ENCODE assay signal across 1 cellular context in the genomic region with DNA sequence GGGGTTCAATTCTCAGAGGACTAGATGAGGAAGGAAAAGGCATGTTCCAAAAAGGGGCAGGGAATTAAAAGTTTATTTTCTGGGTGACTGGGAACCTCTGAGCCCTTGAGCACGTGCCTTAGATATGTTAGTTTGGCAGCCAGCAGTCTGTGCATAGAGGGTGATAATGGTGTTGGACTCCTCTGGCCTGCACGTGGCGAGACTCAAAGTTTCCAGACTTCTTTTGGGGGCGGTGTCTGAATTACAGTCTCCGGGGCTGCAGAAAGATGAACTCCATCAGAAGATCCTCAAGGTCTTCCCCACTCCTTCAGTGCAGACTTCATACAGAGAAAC.
A peak's percentile ranks its signal among the peaks of the same experiment; 100 is the strongest.
TF ChIP-seq lines count a peak whose summit lies in the region.

No MANE protein-coding gene starts in this region.

TF ChIP-seq in K562, 482 proteins besides CTCF, POLR2A, EP300 and RAD21 (continued from another document):
- TF ChIP-seq TGIF2 (CRISPR knock-in tag; IDR thresholded peaks at IDR 0.05) (no peak), ZNF3 (CRISPR knock-in tag; IDR thresholded peaks at IDR 0.05) (no peak), HNRNPH1 (optimal IDR thresholded peaks at IDR 0.05; ENCODE audit: low read depth, low read length) (no peak), EWSR1 (IDR thresholded peaks at IDR 0.05; ENCODE audit: borderline replicate concordance, low read depth, partially characterized antibody) (no peak), HDAC2 (IDR thresholded peaks at IDR 0.05) (0 out of 2 replicates have a peak, but pooled peaks have one; percentile 30), BCOR (IDR thresholded peaks at IDR 0.05) (no peak), PCBP1 (IDR thresholded peaks at IDR 0.05; ENCODE audit: low read depth, low read length, poor library complexity, severe bottlenecking) (no peak), FOXK1 (CRISPR knock-in tag; IDR thresholded peaks at IDR 0.05; ENCODE audit: borderline replicate concordance) (no peak), TAF15 (IDR thresholded peaks at IDR 0.05; ENCODE audit: low read depth, low read length) (no peak), NUFIP1 (IDR thresholded peaks at IDR 0.05; ENCODE audit: partially characterized antibody) (no peak), NFE2 (IDR thresholded peaks at IDR 0.05; ENCODE audit: low read depth) (no peak), ZNF133 (CRISPR knock-in tag; IDR thresholded peaks at IDR 0.05) (no peak), TCFL5 (CRISPR knock-in tag; conservative IDR thresholded peaks at IDR 0.05) (no peak), RFX5 (IDR thresholded peaks at IDR 0.05; ENCODE audit: low read depth, low read length) (no peak), TCF7L2 (IDR thresholded peaks at IDR 0.05; ENCODE audit: low read depth, low read length) (no peak), ZNF253 (CRISPR knock-in tag; conservative IDR thresholded peaks at IDR 0.05) (no peak), TARDBP (IDR thresholded peaks at IDR 0.05) (no peak), NCOA4 (IDR thresholded peaks at IDR 0.05; ENCODE audit: partially characterized antibody) (no peak), PRMT5 (CRISPR knock-in tag; IDR thresholded peaks at IDR 0.05) (no peak), IRF2 (CRISPR knock-in tag; IDR thresholded peaks at IDR 0.05) (no peak), SMARCA5 (IDR thresholded peaks at IDR 0.05) (no peak)
- TF ChIP-seq, protein P1, sequence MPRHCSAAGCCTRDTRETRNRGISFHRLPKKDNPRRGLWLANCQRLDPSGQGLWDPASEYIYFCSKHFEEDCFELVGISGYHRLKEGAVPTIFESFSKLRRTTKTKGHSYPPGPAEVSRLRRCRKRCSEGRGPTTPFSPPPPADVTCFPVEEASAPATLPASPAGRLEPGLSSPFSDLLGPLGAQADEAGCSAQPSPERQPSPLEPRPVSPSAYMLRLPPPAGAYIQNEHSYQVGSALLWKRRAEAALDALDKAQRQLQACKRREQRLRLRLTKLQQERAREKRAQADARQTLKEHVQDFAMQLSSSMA (CRISPR knock-in tag; IDR thresholded peaks at IDR 0.05), result no peak
- TF ChIP-seq, protein P2, sequence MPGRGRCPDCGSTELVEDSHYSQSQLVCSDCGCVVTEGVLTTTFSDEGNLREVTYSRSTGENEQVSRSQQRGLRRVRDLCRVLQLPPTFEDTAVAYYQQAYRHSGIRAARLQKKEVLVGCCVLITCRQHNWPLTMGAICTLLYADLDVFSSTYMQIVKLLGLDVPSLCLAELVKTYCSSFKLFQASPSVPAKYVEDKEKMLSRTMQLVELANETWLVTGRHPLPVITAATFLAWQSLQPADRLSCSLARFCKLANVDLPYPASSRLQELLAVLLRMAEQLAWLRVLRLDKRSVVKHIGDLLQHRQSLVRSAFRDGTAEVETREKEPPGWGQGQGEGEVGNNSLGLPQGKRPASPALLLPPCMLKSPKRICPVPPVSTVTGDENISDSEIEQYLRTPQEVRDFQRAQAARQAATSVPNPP (IDR thresholded peaks at IDR 0.05; ENCODE audit: borderline replicate concordance, insufficient read depth, insufficient read length), result no peak
- TF ChIP-seq, protein P3, sequence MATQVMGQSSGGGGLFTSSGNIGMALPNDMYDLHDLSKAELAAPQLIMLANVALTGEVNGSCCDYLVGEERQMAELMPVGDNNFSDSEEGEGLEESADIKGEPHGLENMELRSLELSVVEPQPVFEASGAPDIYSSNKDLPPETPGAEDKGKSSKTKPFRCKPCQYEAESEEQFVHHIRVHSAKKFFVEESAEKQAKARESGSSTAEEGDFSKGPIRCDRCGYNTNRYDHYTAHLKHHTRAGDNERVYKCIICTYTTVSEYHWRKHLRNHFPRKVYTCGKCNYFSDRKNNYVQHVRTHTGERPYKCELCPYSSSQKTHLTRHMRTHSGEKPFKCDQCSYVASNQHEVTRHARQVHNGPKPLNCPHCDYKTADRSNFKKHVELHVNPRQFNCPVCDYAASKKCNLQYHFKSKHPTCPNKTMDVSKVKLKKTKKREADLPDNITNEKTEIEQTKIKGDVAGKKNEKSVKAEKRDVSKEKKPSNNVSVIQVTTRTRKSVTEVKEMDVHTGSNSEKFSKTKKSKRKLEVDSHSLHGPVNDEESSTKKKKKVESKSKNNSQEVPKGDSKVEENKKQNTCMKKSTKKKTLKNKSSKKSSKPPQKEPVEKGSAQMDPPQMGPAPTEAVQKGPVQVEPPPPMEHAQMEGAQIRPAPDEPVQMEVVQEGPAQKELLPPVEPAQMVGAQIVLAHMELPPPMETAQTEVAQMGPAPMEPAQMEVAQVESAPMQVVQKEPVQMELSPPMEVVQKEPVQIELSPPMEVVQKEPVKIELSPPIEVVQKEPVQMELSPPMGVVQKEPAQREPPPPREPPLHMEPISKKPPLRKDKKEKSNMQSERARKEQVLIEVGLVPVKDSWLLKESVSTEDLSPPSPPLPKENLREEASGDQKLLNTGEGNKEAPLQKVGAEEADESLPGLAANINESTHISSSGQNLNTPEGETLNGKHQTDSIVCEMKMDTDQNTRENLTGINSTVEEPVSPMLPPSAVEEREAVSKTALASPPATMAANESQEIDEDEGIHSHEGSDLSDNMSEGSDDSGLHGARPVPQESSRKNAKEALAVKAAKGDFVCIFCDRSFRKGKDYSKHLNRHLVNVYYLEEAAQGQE (CRISPR knock-in tag; IDR thresholded peaks at IDR 0.05; ENCODE audit: low read depth), result no peak
- TF ChIP-seq, protein P4, sequence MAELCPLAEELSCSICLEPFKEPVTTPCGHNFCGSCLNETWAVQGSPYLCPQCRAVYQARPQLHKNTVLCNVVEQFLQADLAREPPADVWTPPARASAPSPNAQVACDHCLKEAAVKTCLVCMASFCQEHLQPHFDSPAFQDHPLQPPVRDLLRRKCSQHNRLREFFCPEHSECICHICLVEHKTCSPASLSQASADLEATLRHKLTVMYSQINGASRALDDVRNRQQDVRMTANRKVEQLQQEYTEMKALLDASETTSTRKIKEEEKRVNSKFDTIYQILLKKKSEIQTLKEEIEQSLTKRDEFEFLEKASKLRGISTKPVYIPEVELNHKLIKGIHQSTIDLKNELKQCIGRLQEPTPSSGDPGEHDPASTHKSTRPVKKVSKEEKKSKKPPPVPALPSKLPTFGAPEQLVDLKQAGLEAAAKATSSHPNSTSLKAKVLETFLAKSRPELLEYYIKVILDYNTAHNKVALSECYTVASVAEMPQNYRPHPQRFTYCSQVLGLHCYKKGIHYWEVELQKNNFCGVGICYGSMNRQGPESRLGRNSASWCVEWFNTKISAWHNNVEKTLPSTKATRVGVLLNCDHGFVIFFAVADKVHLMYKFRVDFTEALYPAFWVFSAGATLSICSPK (IDR thresholded peaks at IDR 0.05; ENCODE audit: borderline replicate concordance), result no peak
- TF ChIP-seq, protein P5, sequence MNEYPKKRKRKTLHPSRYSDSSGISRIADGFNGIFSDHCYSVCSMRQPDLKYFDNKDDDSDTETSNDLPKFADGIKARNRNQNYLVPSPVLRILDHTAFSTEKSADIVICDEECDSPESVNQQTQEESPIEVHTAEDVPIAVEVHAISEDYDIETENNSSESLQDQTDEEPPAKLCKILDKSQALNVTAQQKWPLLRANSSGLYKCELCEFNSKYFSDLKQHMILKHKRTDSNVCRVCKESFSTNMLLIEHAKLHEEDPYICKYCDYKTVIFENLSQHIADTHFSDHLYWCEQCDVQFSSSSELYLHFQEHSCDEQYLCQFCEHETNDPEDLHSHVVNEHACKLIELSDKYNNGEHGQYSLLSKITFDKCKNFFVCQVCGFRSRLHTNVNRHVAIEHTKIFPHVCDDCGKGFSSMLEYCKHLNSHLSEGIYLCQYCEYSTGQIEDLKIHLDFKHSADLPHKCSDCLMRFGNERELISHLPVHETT (CRISPR knock-in tag; conservative IDR thresholded peaks at IDR 0.05 in 1 of 2, IDR thresholded peaks at IDR 0.05 in 1 of 2), result 0 out of 4 replicates have a peak, but pooled peaks of 1 of the 2 experiments have one; percentile 1
TF ChIP-seq in K562: peak in this region for 14.
